In the genomic region with DNA sequence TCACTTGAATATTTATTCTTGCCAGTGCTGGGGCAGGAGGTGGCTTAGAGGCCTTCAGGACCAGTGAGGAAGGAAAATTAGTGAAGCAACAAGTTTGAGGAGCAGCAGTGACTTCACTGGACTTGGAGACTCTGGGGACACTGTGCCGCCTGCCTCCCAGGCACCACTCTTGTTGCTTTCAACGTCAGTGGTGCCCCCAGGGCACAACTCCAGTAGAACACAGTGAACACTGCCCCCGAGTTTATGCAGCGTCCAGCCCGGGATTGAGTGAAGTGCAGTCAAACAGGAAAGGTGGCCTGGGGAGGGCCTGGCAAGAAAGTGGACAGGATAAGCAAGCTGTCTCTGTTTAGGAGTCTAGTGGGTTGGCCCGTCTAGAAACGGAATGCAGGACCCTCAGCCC, we compare ENCODE assay signal across 19 cellular contexts. TPM values are rescaled to one million over a fixed set of nuclear protein-coding genes. Genes with fewer than 3 reads are reported as not detected.
"Had no signal": no experiment of that assay in that cellular context is flagged by ENCODE, and none has a peak within 500 bp of the region (broad histone marks: within the 10 kb centered on the region; RNA-seq: fewer than 3 reads in every experiment).

No MANE protein-coding gene starts in this region.

- H3K9me3 ChIP-seq: SJCRH30 had no signal

- H3K4me3 ChIP-seq: SJCRH30 had no signal

- DNase-seq: KBM-7, MV-4-11, NCI-H1092, NCI-H1105 treated with DMSO at 0.1 percent for 48 hours, NCI-H1417 treated with DMSO at 0.1 percent for 48 hours, NCI-H187, NCI-H2029, NCI-H2081 treated with DMSO at 0.1 percent for 48 hours, NCI-H2171, NCI-H226, NCI-H446, NCI-H510A, NCI-H524 treated with DMSO at 0.1 percent for 48 hours, NCI-H69, NCI-H774, SHP77 treated with DMSO at 0.1 percent for 48 hours, SJCRH30 had no signal

- H3K27ac ChIP-seq: HL-60, RWPE1, SJCRH30 had no signal

- H3K4me1 ChIP-seq: SJCRH30 had no signal

- H3K27me3 ChIP-seq: SJCRH30 had no signal

RNA-seq across cellular contexts. Expression of a gene that starts 59.2 kb away (rescaled TPM):
- total RNA-seq: SJCRH30 had no signal
